In the genomic region with DNA sequence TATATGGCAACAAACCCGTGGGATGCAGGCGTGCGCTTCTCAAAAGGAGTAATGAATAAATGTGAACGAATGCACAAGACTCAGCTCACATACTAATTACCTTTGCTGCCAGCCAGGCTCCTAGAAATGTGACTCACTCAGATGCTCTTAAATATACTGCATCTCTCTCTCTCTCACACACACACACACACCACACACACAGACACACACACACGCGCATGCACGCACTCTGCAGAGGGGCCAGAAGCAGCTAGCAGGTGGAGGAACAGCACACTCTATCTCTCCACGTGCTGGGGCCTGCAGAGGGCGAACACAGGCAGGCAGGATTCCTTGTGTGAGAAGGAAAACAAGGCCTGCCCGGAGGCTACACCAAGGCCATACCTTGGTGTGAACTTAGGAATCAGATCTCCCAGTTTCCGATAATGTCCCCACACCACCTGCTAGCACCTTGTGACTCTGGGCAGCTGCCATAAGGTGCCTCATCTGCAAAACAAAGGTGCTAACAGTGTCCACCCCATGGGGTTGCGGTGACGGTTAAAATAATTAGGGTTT, we compare ENCODE assay signal across 10 cellular contexts. TPM values are rescaled to one million over a fixed set of nuclear protein-coding genes. Genes with fewer than 3 reads are reported as not detected.
DNase-seq lines count a peak whose midpoint lies in the region; ATAC-seq and TF ChIP-seq lines count a peak whose summit lies in the region.
"Had no signal": no experiment of that assay in that cellular context is flagged by ENCODE, and none has a peak within 500 bp of the region (broad histone marks: within the 10 kb centered on the region; RNA-seq: fewer than 3 reads in every experiment).

No MANE protein-coding gene starts in this region.

- H3K4me3 Mint-ChIP-seq in H9 (peak overlapping the region in 1 of 2 experiments; percentile 50; a peak in 2 of 5 replicates), endodermal cell (no peak overlapping the region), progenitor cell of endocrine pancreas (ENCODE audit: low read depth) (no peak overlapping the region)
- H3K4me3 Mint-ChIP-seq: dendritic cell treated with granulocyte-macrophage colony-stimulating factor and Interleukin-4, amounts not matched to agents 40 ng/mL and 50 ng/mL, for 4 days had no signal

- no peak overlapping the region for H3K56ac ChIP-seq in H9 (ENCODE audit: insufficient read length, low read depth, low read length)

- no peak overlapping the region for H2AFZ ChIP-seq in H9 (ENCODE audit: low read length)

- ATAC-seq in GM18907 (IDR thresholded peaks at IDR 0.05; ENCODE audit: unreplicated experiment): no peak
- no peak for ATAC-seq in GM21529 (IDR thresholded peaks at IDR 0.05; ENCODE audit: unreplicated experiment)

- H3K9me3 ChIP-seq in H9 (ENCODE audit: control insufficient read depth, low read depth, low read length): no peaks in the 10 kb centered on the region
- H3K9me3 ChIP-seq in endodermal cell (ENCODE audit: control insufficient read depth, low read length): no peaks in the 10 kb centered on the region

- H3K27ac ChIP-seq in H9 (ENCODE audit: insufficient read length, low read depth, low read length) (peak overlapping the region; percentile 13), endodermal cell (ENCODE audit: low read depth, low read length) (no peak overlapping the region)

- H2BK12ac ChIP-seq in H9 (ENCODE audit: insufficient read length, low read depth, low read length): no peak overlapping the region

- WGBS in H9 (ENCODE audit: extremely low coverage, insufficient read length, low lambda C conversion rate): no CpG with 5 or more reads among the region's 13 CpGs
- WGBS in endodermal cell (ENCODE audit: insufficient coverage in 1 of 2, insufficient read length in 1 of 2), 2 experiments: 77 to 100% methylated on average over 4 to 13 of the region's 13 CpGs

- no peaks in the 10 kb centered on the region for H4K20me1 ChIP-seq in H9 (ENCODE audit: control insufficient read depth, insufficient read depth, insufficient read length)

- peaks cover 20% of the 10 kb centered on the region for H3K23me2 ChIP-seq in H9 (ENCODE audit: insufficient read length, low read depth, low read length, poor library complexity, severe bottlenecking)

- no peak overlapping the region for H4K5ac ChIP-seq in H9 (ENCODE audit: insufficient read length, low read depth, low read length)

- H3K9me3 Mint-ChIP-seq in H9 (peaks cover 0 to 3% of the 10 kb centered on the region in 2 experiments; a peak in 1 of 5 replicates), endodermal cell (no peaks in the 10 kb centered on the region), progenitor cell of endocrine pancreas (ENCODE audit: low read depth) (no peaks in the 10 kb centered on the region)
- H3K9me3 Mint-ChIP-seq: dendritic cell treated with granulocyte-macrophage colony-stimulating factor and Interleukin-4, amounts not matched to agents 40 ng/mL and 50 ng/mL, for 4 days had no signal

- H3K4ac ChIP-seq in H9 (ENCODE audit: low read depth, low read length): no peak overlapping the region

- no peak overlapping the region for H2BK5ac ChIP-seq in H9 (ENCODE audit: insufficient read length, low read length)

- H3K27ac Mint-ChIP-seq in H9: peak overlapping the region; percentile 81 to 94 (median 92)
- H3K27ac Mint-ChIP-seq in endodermal cell: peak overlapping the region; percentile 91
- H3K27ac Mint-ChIP-seq in progenitor cell of endocrine pancreas: peak overlapping the region; percentile 57
- H3K27ac Mint-ChIP-seq: dendritic cell treated with granulocyte-macrophage colony-stimulating factor and Interleukin-4, amounts not matched to agents 40 ng/mL and 50 ng/mL, for 4 days had no signal

- no peak overlapping the region for H4K91ac ChIP-seq in H9 (ENCODE audit: insufficient read length, low read depth, low read length)

- H3K14ac ChIP-seq in H9 (ENCODE audit: insufficient read depth, low read length): no peak overlapping the region

- no peak overlapping the region for H3K9ac ChIP-seq in H9 (ENCODE audit: extremely low read depth, insufficient read length, low read length)
- H3K9ac ChIP-seq in endodermal cell (ENCODE audit: extremely low read depth, low read length, poor library complexity, severe bottlenecking): no peak overlapping the region

- H3K36me3 Mint-ChIP-seq in H9 (ENCODE audit: insufficient read depth in 1 of 3, low read depth in 3 of 3) (peaks cover 19 to 54% (median 45%) of the 10 kb centered on the region in 3 experiments), endodermal cell (ENCODE audit: low read depth) (peaks cover 26% of the 10 kb centered on the region), progenitor cell of endocrine pancreas (ENCODE audit: insufficient read depth) (peaks cover 4% of the 10 kb centered on the region)

- H2BK15ac ChIP-seq in H9 (ENCODE audit: low read depth, low read length): no peak overlapping the region

- H3K4me1 ChIP-seq in H9 (ENCODE audit: insufficient read depth, low read length) (peaks cover 8% of the 10 kb centered on the region), endodermal cell (ENCODE audit: control insufficient read depth, insufficient read depth, low read length) (peaks cover 12% of the 10 kb centered on the region)

- no peak overlapping the region for H2BK20ac ChIP-seq in H9 (ENCODE audit: low read depth, low read length, poor library complexity, severe bottlenecking)

- peaks cover 15% of the 10 kb centered on the region for H3K79me1 ChIP-seq in H9 (ENCODE audit: insufficient read depth, low read depth, low read length, poor library complexity, severe bottlenecking)

- no peak overlapping the region for H3K18ac ChIP-seq in H9 (ENCODE audit: insufficient read length, low read depth, low read length)

- no peak overlapping the region for H3K4me3 ChIP-seq in endodermal cell (ENCODE audit: low read length)

- no peak overlapping the region for H3K4me2 ChIP-seq in H9 (ENCODE audit: insufficient read depth, insufficient read length, low read length)

- peaks cover 63 to 75% of the 10 kb centered on the region in 2 experiments for H3K4me1 Mint-ChIP-seq in H9
- peaks cover 35% of the 10 kb centered on the region for H3K4me1 Mint-ChIP-seq in endodermal cell
- peaks cover 18% of the 10 kb centered on the region for H3K4me1 Mint-ChIP-seq in progenitor cell of endocrine pancreas (ENCODE audit: low read depth)

- no peak overlapping the region for H4K8ac ChIP-seq in H9 (replicated peaks; ENCODE audit: insufficient read length, low read depth, low read length)

- no peak overlapping the region for H2AK5ac ChIP-seq in H9 (ENCODE audit: insufficient read length, low read length)

- H3K23ac ChIP-seq in H9 (ENCODE audit: insufficient read length, low read depth, low read length): no peak overlapping the region

- no peak overlapping the region for H2BK120ac ChIP-seq in H9 (ENCODE audit: low read depth, low read length, poor library complexity, severe bottlenecking)

- H3T11ph ChIP-seq in H9 (ENCODE audit: low read length): no peak overlapping the region

- H3K36me3 ChIP-seq in endodermal cell (ENCODE audit: control insufficient read depth, insufficient read depth, low read length): peaks cover 20% of the 10 kb centered on the region

- no peaks in the 10 kb centered on the region for H3K27me3 ChIP-seq in H9 (ENCODE audit: insufficient read depth, low read length)
- no peaks in the 10 kb centered on the region for H3K27me3 ChIP-seq in endodermal cell (ENCODE audit: control insufficient read depth, insufficient read depth, low read length, poor library complexity, severe bottlenecking)

- peak; percentile 25; the same call in 2 of the 3 replicates for TF ChIP-seq CTCF in H9 (conservative IDR thresholded peaks at IDR 0.05)
- TF ChIP-seq CTCF in endodermal cell (conservative IDR thresholded peaks at IDR 0.05): peak; percentile 42
- no peak for TF ChIP-seq CTCF in progenitor cell of endocrine pancreas (IDR thresholded peaks at IDR 0.05; ENCODE audit: unreplicated experiment)
- TF ChIP-seq CTCF in GM10266 (IDR thresholded peaks at IDR 0.05; ENCODE audit: control insufficient read depth, insufficient read depth, low read depth, missing control alignments): no peak

- H3K27me3 Mint-ChIP-seq in H9 (ENCODE audit: low read depth) (no peaks in the 10 kb centered on the region), endodermal cell (ENCODE audit: insufficient read depth) (no peaks in the 10 kb centered on the region), progenitor cell of endocrine pancreas (no peaks in the 10 kb centered on the region)

- H3K79me2 ChIP-seq in H9 (ENCODE audit: insufficient read depth, low read length): peaks cover 35% of the 10 kb centered on the region; the same call in 1 of the 2 replicates

- DNase-seq in H9: peak; percentile 82
- DNase-seq in NCI-H2196 treated with DMSO at 0.1 percent for 48 hours (lab: John Stamatoyannopoulos, UW; ENCODE audit: unreplicated experiment): peak; percentile 94
- peak; percentile 79 for DNase-seq in endodermal cell
- DNase-seq in progenitor cell of endocrine pancreas (ENCODE audit: low spot score, unreplicated experiment): no peak
- no peak for DNase-seq in activated CD8-positive, alpha-beta memory T cell treated with anti-CD3 and anti-CD28 coated beads, Interleukin-2, amount 50 U/mL, for 4 hours
- no peak for DNase-seq in GM10266 (ENCODE audit: extremely low spot score)
- DNase-seq: MV-4-11 had no signal

RNA-seq across cellular contexts. Expression of a gene that starts 5.3 kb away (rescaled TPM):
- total RNA-seq in H9 (2021) (137 and 138 TPM in 2 replicates), endodermal cell (10 to 100 TPM; 39.5 to 49.1 TPM), progenitor cell of endocrine pancreas (40.6 and 44.3 TPM in 2 replicates)
- 50.7 TPM for polyA plus RNA-seq in endodermal cell (2013, experiment 1 of 2)
- 41.7 TPM for polyA plus RNA-seq in endodermal cell (2013, experiment 2 of 2)

Comparison
In these comparisons a context has a peak if more than half of its experiments do, and no peak if none do; other contexts are left out.
1. DNase-seq: peak in H9 (single experiment), NCI-H2196 treated with DMSO at 0.1 percent for 48 hours (single experiment) and endodermal cell (single experiment); none in progenitor cell of endocrine pancreas (single experiment), activated CD8-positive, alpha-beta memory T cell treated with anti-CD3 and anti-CD28 coated beads, Interleukin-2, amount 50 U/mL, for 4 hours (single experiment) and GM10266 (single experiment).
2. CTCF ChIP-seq: peak in H9 (single experiment) and endodermal cell (single experiment); none in progenitor cell of endocrine pancreas (single experiment) and GM10266 (single experiment).
3. Peak in every context shown above with its lines, with median percentiles within 50 percentile points of each other: H3K27ac Mint-ChIP-seq.